Comparison of ENCODE assay signal across 16 cellular contexts in the genomic region with DNA sequence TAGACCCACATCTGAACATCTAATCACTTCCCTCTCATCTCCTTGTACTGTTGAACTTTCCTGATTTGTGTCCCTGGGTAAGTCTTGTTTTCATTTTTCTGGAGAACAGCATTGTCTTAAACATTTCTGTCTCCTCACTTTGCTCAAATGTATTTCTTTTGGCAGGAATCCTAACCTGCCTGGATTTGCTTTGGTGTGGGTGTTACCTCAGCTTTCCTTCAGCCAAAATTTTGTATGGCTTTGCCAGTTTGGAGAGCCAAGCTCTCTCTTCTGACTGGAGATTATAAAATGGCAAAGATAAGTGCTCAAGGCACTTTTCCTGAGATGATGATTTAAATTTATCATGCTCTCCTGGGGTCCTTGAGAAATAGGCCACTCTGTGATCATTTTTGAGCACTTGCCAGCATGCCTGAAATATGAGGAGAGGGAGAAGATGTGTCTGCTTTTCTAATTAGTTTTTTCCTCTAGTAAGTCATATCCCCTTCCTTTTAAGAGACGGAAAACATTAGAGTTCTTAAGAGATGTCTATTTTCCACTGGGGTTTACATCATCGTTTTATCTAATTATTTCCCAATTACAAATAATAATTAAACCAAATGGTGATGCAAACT.
"Had no signal": no experiment of that assay in that cellular context is flagged by ENCODE, and none has a peak within 500 bp of the region (broad histone marks: within the 10 kb centered on the region; RNA-seq: fewer than 3 reads in every experiment).

No MANE protein-coding gene starts in this region.

- ATAC-seq: natural killer cell treated with Interleukin-12 subunit alpha and Interleukin-12 subunit beta and Interleukin-15 and Interleukin-18, amount 100 ng/mL, for 72 hours; T-helper 17 cell; WTC11 had no signal

- DNase-seq: activated CD4-positive, alpha-beta T cell treated with anti-CD3 and anti-CD28 coated beads, Interleukin-2, amount 10 ng/mL, durations not matched to agents 24 days and 14 days; activated naive CD4-positive, alpha-beta T cell treated with anti-CD3 and anti-CD28 coated beads, Interleukin-2, amount 10 ng/mL, durations not matched to agents 7 days and 5 days; adrenal gland; erythroblast; immature natural killer cell; left cardiac atrium; occipital lobe; sigmoid colon; stimulated activated CD4-positive, alpha-beta T cell treated with anti-CD3 and anti-CD28 coated beads, Interleukin-2, amount 100 ng/mL, for 24 hours; stimulated activated naive CD4-positive, alpha-beta T cell; substantia nigra; T-helper 17 cell; trophoblast cell had no signal

- H3K4me3 ChIP-seq: adrenal gland, prostate gland, sigmoid colon had no signal
